ENCODE assay signal across 8 cellular contexts in genomic region chr15:47384316-47384715, GRCh38.
DNase-seq lines count a peak whose midpoint lies in the region; ATAC-seq and TF ChIP-seq lines count a peak whose summit lies in the region.

No MANE protein-coding gene starts in this region.

- H3K27ac ChIP-seq in RWPE2 (ENCODE audit: poor library complexity, severe bottlenecking), result peak overlapping the region; percentile 9
- no peak overlapping the region for H3K27ac ChIP-seq in psoas muscle

- H3K4me1 ChIP-seq in RWPE2 (ENCODE audit: insufficient read depth, poor library complexity, severe bottlenecking), result peaks cover 11% of the 10 kb centered on the region
- H3K4me1 ChIP-seq in psoas muscle, result no peaks in the 10 kb centered on the region

- intact Hi-C loops in psoas muscle (cut with DNase I), result no loop called here

- H3K4me3 ChIP-seq in RWPE2 (ENCODE audit: severe bottlenecking) (no peak overlapping the region), fibroblast of the aortic adventitia (ENCODE audit: low read depth, low read length) (no peak overlapping the region), psoas muscle (no peak overlapping the region), H7 (ENCODE audit: insufficient read depth, low read depth, low read length) (no peak overlapping the region)

- H3K9me3 ChIP-seq in RWPE2 (ENCODE audit: severe bottlenecking), result no peaks in the 10 kb centered on the region
- H3K9me3 ChIP-seq in psoas muscle, result no peaks in the 10 kb centered on the region

- DNase-seq in GM04503 (ENCODE audit: low read depth), result peak; percentile 26
- DNase-seq in RWPE2 (ENCODE audit: low spot score), result no peak
- DNase-seq in fibroblast of the aortic adventitia (ENCODE audit: low read depth), result peak; percentile 89
- peak in 1 of 2 donors; percentile 30 for DNase-seq in psoas muscle
- DNase-seq in HUDEP-2 (lab: John Stamatoyannopoulos, UW; ENCODE audit: unreplicated experiment in 76 of 76), result no peak
- no peak for DNase-seq in H7
- DNase-seq in NCI-H510A treated with DMSO at 0.1 percent for 48 hours (lab: John Stamatoyannopoulos, UW), result no peak

- ATAC-seq in RWPE2 (ENCODE audit: low read depth) (peak; percentile 96), psoas muscle (peak; percentile 51 to 76 (median 67)), HG02884 (IDR thresholded peaks at IDR 0.05; ENCODE audit: unreplicated experiment) (no peak)

- H3K36me3 ChIP-seq in RWPE2 (ENCODE audit: low read depth) (no peaks in the 10 kb centered on the region), psoas muscle (ENCODE audit: insufficient read depth in 1 of 2, low read depth in 1 of 2) (no peaks in the 10 kb centered on the region), H7 (replicated peaks; ENCODE audit: control insufficient read depth, insufficient read depth, low read length) (no peaks in the 10 kb centered on the region)

- WGBS in psoas muscle, 3 donors, result 26 to 42% (median 37%) methylated on average over 3 of the region's 3 CpGs

- no peaks in the 10 kb centered on the region for H3K27me3 ChIP-seq in RWPE2 (ENCODE audit: insufficient read depth, poor library complexity, severe bottlenecking)
- H3K27me3 ChIP-seq in psoas muscle (ENCODE audit: insufficient read depth in 3 of 3, low read length in 2 of 3), result no peaks in the 10 kb centered on the region
- H3K27me3 ChIP-seq in H7 (ENCODE audit: control insufficient read depth, insufficient read depth, low read length), result no peaks in the 10 kb centered on the region

- no peak for TF ChIP-seq CTCF in RWPE2 (IDR thresholded peaks at IDR 0.05; ENCODE audit: poor library complexity, severe bottlenecking)
- no peak for TF ChIP-seq CTCF in fibroblast of the aortic adventitia (IDR thresholded peaks at IDR 0.05; ENCODE audit: insufficient read depth, low read length)
- TF ChIP-seq CTCF in psoas muscle (IDR thresholded peaks at IDR 0.05), result no peak

Comparison
In these comparisons a context has a peak if more than half of its experiments do, and no peak if none do; other contexts are left out.
1. DNase-seq: peak in GM04503 (single experiment) and fibroblast of the aortic adventitia (single experiment); none in RWPE2 (single experiment), HUDEP-2 (0 of 76), H7 (single experiment) and NCI-H510A treated with DMSO at 0.1 percent for 48 hours (single experiment).